ENCODE assay signal across 23 cellular contexts in the genomic region with DNA sequence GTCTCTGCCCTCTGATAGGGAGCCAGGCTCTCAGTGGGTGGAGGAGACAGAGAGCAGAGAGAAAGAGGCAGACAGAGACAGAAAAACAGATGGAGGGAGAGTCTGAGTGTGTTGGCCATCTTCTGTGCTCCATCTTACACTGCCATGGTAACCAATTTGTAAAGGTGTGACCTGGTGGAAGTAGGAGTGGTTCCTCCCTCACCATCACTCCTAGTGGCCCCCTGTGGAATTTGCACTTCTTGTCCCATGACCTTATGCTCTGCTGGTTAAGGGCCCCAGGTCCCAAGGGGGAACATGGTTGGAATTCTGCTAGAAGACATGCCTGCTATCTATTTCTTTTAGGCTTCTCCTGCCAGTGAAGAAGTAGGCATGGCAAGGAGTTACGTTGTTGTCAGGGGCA.
DNase-seq lines count a peak whose midpoint lies in the region; ATAC-seq and TF ChIP-seq lines count a peak whose summit lies in the region.
"Had no signal": no experiment of that assay in that cellular context is flagged by ENCODE, and none has a peak within 500 bp of the region (broad histone marks: within the 10 kb centered on the region; RNA-seq: fewer than 3 reads in every experiment).

No MANE protein-coding gene starts in this region.

- H3K56ac ChIP-seq in H9 (ENCODE audit: insufficient read length, low read depth, low read length): no peak overlapping the region

- H3K23ac ChIP-seq in H9 (ENCODE audit: insufficient read length, low read depth, low read length): no peak overlapping the region

- no peaks in the 10 kb centered on the region for H3K79me1 ChIP-seq in H9 (ENCODE audit: insufficient read depth, low read depth, low read length, poor library complexity, severe bottlenecking)

- H3K9me3 Mint-ChIP-seq in H9: peaks cover 0 to 6% of the 10 kb centered on the region in 2 experiments; a peak in 1 of 5 replicates
- no peaks in the 10 kb centered on the region for H3K9me3 Mint-ChIP-seq in endothelial cell (ENCODE audit: unreplicated experiment)
- no peaks in the 10 kb centered on the region for H3K9me3 Mint-ChIP-seq in stimulated activated effector memory CD8-positive, alpha-beta T cell treated with anti-CD3 and anti-CD28 coated beads, Interleukin-12 subunit alpha, Interleukin-12 subunit beta, amount 100 ng/mL, for 72 hours
- H3K9me3 Mint-ChIP-seq: CD4-positive, alpha-beta T cell had no signal

- peaks cover 1% of the 10 kb centered on the region; the same call in 1 of the 2 replicates for H3K27me3 Mint-ChIP-seq in H9 (ENCODE audit: low read depth)
- H3K27me3 Mint-ChIP-seq in endothelial cell (ENCODE audit: unreplicated experiment): peaks cover 4% of the 10 kb centered on the region
- H3K27me3 Mint-ChIP-seq: CD4-positive, alpha-beta T cell had no signal

- peak; percentile 1 for TF ChIP-seq CTCF in GM12865 (IDR thresholded peaks at IDR 0.05; ENCODE audit: insufficient read depth, low read depth, low read length, missing control alignments)
- TF ChIP-seq CTCF in H9 (conservative IDR thresholded peaks at IDR 0.05): peak; percentile 27; the same call in 1 of the 3 replicates
- TF ChIP-seq CTCF in endothelial cell (IDR thresholded peaks at IDR 0.05; ENCODE audit: unreplicated experiment): peak; percentile 24
- no peak for TF ChIP-seq CTCF in GM10266 (IDR thresholded peaks at IDR 0.05; ENCODE audit: control insufficient read depth, insufficient read depth, low read depth, missing control alignments)

- ATAC-seq in stimulated activated effector memory CD8-positive, alpha-beta T cell treated with anti-CD3 and anti-CD28 coated beads, Interleukin-12 subunit alpha, Interleukin-12 subunit beta, amount 100 ng/mL, for 72 hours: no peak

- H3K4ac ChIP-seq in H9 (ENCODE audit: low read depth, low read length): no peak overlapping the region

- H2AK5ac ChIP-seq in H9 (ENCODE audit: insufficient read length, low read length): no peak overlapping the region

- no peak overlapping the region for H3K27ac ChIP-seq in H9 (ENCODE audit: insufficient read length, low read depth, low read length)
- H3K27ac ChIP-seq: A549; BLaER1 treated with 17β-estradiol and CSF1 and Interleukin-3, amounts not matched to agents 10 nM and 100 nM; SJSA1 had no signal

- no peaks in the 10 kb centered on the region for H3K9me3 ChIP-seq in H9 (ENCODE audit: control insufficient read depth, low read depth, low read length)
- H3K9me3 ChIP-seq: A549, HAP-1, SJSA1 had no signal

- H2BK12ac ChIP-seq in H9 (ENCODE audit: insufficient read length, low read depth, low read length): no peak overlapping the region

- no peak overlapping the region for H3K4me3 ChIP-seq in GM12865 (ENCODE audit: low read depth, low read length)
- H3K4me3 ChIP-seq: A549; BLaER1 treated with 17β-estradiol and CSF1 and Interleukin-3, amounts not matched to agents 10 nM and 100 nM; HAP-1; SJSA1 had no signal

- H3K4me1 ChIP-seq in H9 (ENCODE audit: insufficient read depth, low read length): no peaks in the 10 kb centered on the region
- H3K4me1 ChIP-seq: A549, HAP-1, SJSA1 had no signal

- H3K14ac ChIP-seq in H9 (ENCODE audit: insufficient read depth, low read length): no peak overlapping the region

- H3K4me2 ChIP-seq in H9 (ENCODE audit: insufficient read depth, insufficient read length, low read length): no peak overlapping the region
- H3K4me2 ChIP-seq: A549; BLaER1 treated with 17β-estradiol and CSF1 and Interleukin-3, amounts not matched to agents 10 nM and 100 nM had no signal

- no peak overlapping the region for H4K91ac ChIP-seq in H9 (ENCODE audit: insufficient read length, low read depth, low read length)

- H3K4me3 Mint-ChIP-seq in H9: no peak overlapping the region; a peak in 1 of 5 replicates
- H3K4me3 Mint-ChIP-seq in endothelial cell (ENCODE audit: unreplicated experiment): no peak overlapping the region
- no peak overlapping the region for H3K4me3 Mint-ChIP-seq in stimulated activated effector memory CD8-positive, alpha-beta T cell treated with anti-CD3 and anti-CD28 coated beads, Interleukin-12 subunit alpha, Interleukin-12 subunit beta, amount 100 ng/mL, for 72 hours
- H3K4me3 Mint-ChIP-seq: CD4-positive, alpha-beta T cell had no signal

- H3K4me1 Mint-ChIP-seq in H9 (peaks cover 6 to 8% of the 10 kb centered on the region in 2 experiments), endothelial cell (ENCODE audit: unreplicated experiment) (no peaks in the 10 kb centered on the region)
- no peaks in the 10 kb centered on the region for H3K4me1 Mint-ChIP-seq in stimulated activated effector memory CD8-positive, alpha-beta T cell treated with anti-CD3 and anti-CD28 coated beads, Interleukin-12 subunit alpha, Interleukin-12 subunit beta, amount 100 ng/mL, for 72 hours

- no peak overlapping the region for H2BK120ac ChIP-seq in H9 (ENCODE audit: low read depth, low read length, poor library complexity, severe bottlenecking)

- no peak overlapping the region for H3K18ac ChIP-seq in H9 (ENCODE audit: insufficient read length, low read depth, low read length)

- H3K9ac ChIP-seq in H9 (ENCODE audit: extremely low read depth, insufficient read length, low read length): no peak overlapping the region
- H3K9ac ChIP-seq: BLaER1 treated with 17β-estradiol and CSF1 and Interleukin-3, amounts not matched to agents 10 nM and 100 nM had no signal

- H3K27ac Mint-ChIP-seq in H9 (peak overlapping the region in 1 of 3 experiments; percentile 27; a peak in 1 of 7 replicates), endothelial cell (ENCODE audit: unreplicated experiment) (no peak overlapping the region)
- H3K27ac Mint-ChIP-seq in stimulated activated effector memory CD8-positive, alpha-beta T cell treated with anti-CD3 and anti-CD28 coated beads, Interleukin-12 subunit alpha, Interleukin-12 subunit beta, amount 100 ng/mL, for 72 hours: peak overlapping the region; percentile 21
- H3K27ac Mint-ChIP-seq: CD4-positive, alpha-beta T cell had no signal

- no peaks in the 10 kb centered on the region for H3K79me2 ChIP-seq in H9 (ENCODE audit: insufficient read depth, low read length)

- H4K8ac ChIP-seq in H9 (replicated peaks; ENCODE audit: insufficient read length, low read depth, low read length): no peak overlapping the region

- no CpG with 5 or more reads among the region's 1 CpG for WGBS in H9 (ENCODE audit: extremely low coverage, insufficient read length, low lambda C conversion rate)

- H4K20me1 ChIP-seq in H9 (ENCODE audit: control insufficient read depth, insufficient read depth, insufficient read length): no peaks in the 10 kb centered on the region
- H4K20me1 ChIP-seq: BLaER1 treated with 17β-estradiol and CSF1 and Interleukin-3, amounts not matched to agents 10 nM and 100 nM had no signal

- H3K23me2 ChIP-seq in H9 (ENCODE audit: insufficient read length, low read depth, low read length, poor library complexity, severe bottlenecking): no peaks in the 10 kb centered on the region

- no peak overlapping the region for H2BK15ac ChIP-seq in H9 (ENCODE audit: low read depth, low read length)

- no peak overlapping the region for H3T11ph ChIP-seq in H9 (ENCODE audit: low read length)

- DNase-seq in GM12865 (ENCODE audit: low read depth) (no peak), H9 (no peak), endothelial cell (ENCODE audit: low spot score) (no peak), GM10266 (ENCODE audit: extremely low spot score) (no peak), NCI-H510A treated with DMSO at 0.1 percent for 48 hours (lab: John Stamatoyannopoulos, UW) (no peak), DMS79 (lab: John Stamatoyannopoulos, UW) (no peak)
- no peak for DNase-seq in stimulated activated effector memory CD8-positive, alpha-beta T cell treated with anti-CD3 and anti-CD28 coated beads, Interleukin-12 subunit alpha, Interleukin-12 subunit beta, amount 100 ng/mL, for 72 hours (ENCODE audit: low spot score in 2 of 2)
- DNase-seq in stimulated activated CD4-positive, alpha-beta T cell treated with anti-CD3 and anti-CD28 coated beads, Interleukin-4, amount 100 ng/mL, for 1 hour: no peak
- DNase-seq: AML-193; CD4-positive, alpha-beta T cell; EL; GDM1; NCI-H1105; NCI-H1436 treated with DMSO at 0.1 percent for 48 hours; NCI-H187 treated with DMSO at 0.1 percent for 48 hours; NCI-H446 treated with DMSO at 0.1 percent for 48 hours; NCI-H526 treated with DMSO at 0.1 percent for 48 hours; Right ventricle myocardium superior; RPMI8226 had no signal

- H4K5ac ChIP-seq in H9 (ENCODE audit: insufficient read length, low read depth, low read length): no peak overlapping the region

- H3K36me3 Mint-ChIP-seq in H9 (ENCODE audit: insufficient read depth in 1 of 3, low read depth in 3 of 3) (peaks cover 0 to 3% (median 2%) of the 10 kb centered on the region in 3 experiments; a peak in 2 of 7 replicates), endothelial cell (ENCODE audit: low read depth, unreplicated experiment) (peaks cover 45% of the 10 kb centered on the region)
- H3K36me3 Mint-ChIP-seq in stimulated activated effector memory CD8-positive, alpha-beta T cell treated with anti-CD3 and anti-CD28 coated beads, Interleukin-12 subunit alpha, Interleukin-12 subunit beta, amount 100 ng/mL, for 72 hours: no peaks in the 10 kb centered on the region

- no peak overlapping the region for H2BK5ac ChIP-seq in H9 (ENCODE audit: insufficient read length, low read length)

- H2BK20ac ChIP-seq in H9 (ENCODE audit: low read depth, low read length, poor library complexity, severe bottlenecking): no peak overlapping the region

- H2AFZ ChIP-seq in H9 (ENCODE audit: low read length): no peak overlapping the region

- no peaks in the 10 kb centered on the region for H3K27me3 ChIP-seq in H9 (ENCODE audit: insufficient read depth, low read length)
- H3K27me3 ChIP-seq: BLaER1 treated with 17β-estradiol and CSF1 and Interleukin-3, amounts not matched to agents 10 nM and 100 nM; SJSA1 had no signal
